In genomic region chr4:185993328-185993973, GRCh38 we compare ENCODE assay signal across 24 cellular contexts.
"Had no signal": no experiment of that assay in that cellular context is flagged by ENCODE, and none has a peak within 500 bp of the region (broad histone marks: within the 10 kb centered on the region; RNA-seq: fewer than 3 reads in every experiment).

No MANE protein-coding gene starts in this region.

- H3K4me1 Mint-ChIP-seq: activated naive CD8-positive, alpha-beta T cell treated with anti-CD3 and anti-CD28 coated beads, Interleukin-2, amount 10 ng/mL, durations not matched to agents 7 days and 5 days had no signal

- H3K27me3 Mint-ChIP-seq: activated naive CD8-positive, alpha-beta T cell treated with anti-CD3 and anti-CD28 coated beads, Interleukin-2, amount 10 ng/mL, durations not matched to agents 7 days and 5 days had no signal

- H3K27ac ChIP-seq: breast epithelium had no signal

- ATAC-seq: activated CD4-positive, CD25-positive, alpha-beta regulatory T cell treated with anti-CD3 and anti-CD28 coated beads, Interleukin-2, amount 50 U/mL, for 24 hours; activated CD8-positive, alpha-beta T cell treated with anti-CD3 and anti-CD28 coated beads, Interleukin-2, amount 10 ng/mL, durations not matched to agents 7 days and 5 days; K562 had no signal

- H3K4me3 ChIP-seq: adrenal gland, breast epithelium, K562 had no signal

- H3K27me3 ChIP-seq: adrenal gland, breast epithelium had no signal

- H3K36me3 Mint-ChIP-seq: activated naive CD8-positive, alpha-beta T cell treated with anti-CD3 and anti-CD28 coated beads, Interleukin-2, amount 10 ng/mL, durations not matched to agents 7 days and 5 days had no signal

- DNase-seq: activated CD4-positive, alpha-beta T cell treated with anti-CD3 and anti-CD28 coated beads for 4 hours; activated CD4-positive, alpha-beta T cell treated with anti-CD3 and anti-CD28 coated beads, Interleukin-2, amount 50 U/mL, for 4 hours; activated CD8-positive, alpha-beta memory T cell treated with anti-CD3 and anti-CD28 coated beads, Interleukin-2, amount 50 U/mL, for 48 hours; activated CD8-positive, alpha-beta T cell treated with anti-CD3 and anti-CD28 coated beads, Interleukin-2, amount 10 ng/mL, durations not matched to agents 7 days and 5 days; activated naive CD4-positive, alpha-beta T cell treated with anti-CD3 and anti-CD28 coated beads, Interleukin-2, amount 50 U/mL, for 16 hours; activated naive CD8-positive, alpha-beta T cell treated with anti-CD3 and anti-CD28 coated beads, Interleukin-2, amount 10 ng/mL, durations not matched to agents 7 days and 5 days; activated T-cell treated with anti-CD3 and anti-CD28 coated beads, Interleukin-2, amount 50 U/mL, for 1 hour; adrenal gland; anterior cingulate cortex; caudate nucleus; Karpas-422; NCI-H1048; NCI-H1930; NCI-H2171 treated with DMSO at 0.1 percent for 48 hours; NCI-H226; NCI-H510A; NCI-H526 treated with DMSO at 0.1 percent for 48 hours; NCI-H82; SIG-M5; T-helper 2 cell; T1000 had no signal

- H3K4me1 ChIP-seq: breast epithelium had no signal

- H3K36me3 ChIP-seq: adrenal gland, breast epithelium had no signal

- H3K9me3 Mint-ChIP-seq: activated naive CD8-positive, alpha-beta T cell treated with anti-CD3 and anti-CD28 coated beads, Interleukin-2, amount 10 ng/mL, durations not matched to agents 7 days and 5 days had no signal

- H3K4me3 Mint-ChIP-seq: activated CD8-positive, alpha-beta T cell treated with anti-CD3 and anti-CD28 coated beads, Interleukin-2, amount 10 ng/mL, durations not matched to agents 7 days and 5 days; activated naive CD8-positive, alpha-beta T cell treated with anti-CD3 and anti-CD28 coated beads, Interleukin-2, amount 10 ng/mL, durations not matched to agents 7 days and 5 days had no signal

- H3K9me3 ChIP-seq: adrenal gland, breast epithelium had no signal

- H3K27ac Mint-ChIP-seq: activated CD8-positive, alpha-beta T cell treated with anti-CD3 and anti-CD28 coated beads, Interleukin-2, amount 10 ng/mL, durations not matched to agents 7 days and 5 days; activated naive CD8-positive, alpha-beta T cell treated with anti-CD3 and anti-CD28 coated beads, Interleukin-2, amount 10 ng/mL, durations not matched to agents 7 days and 5 days had no signal
